ENCODE assay signal across 38 cellular contexts in the genomic region with DNA sequence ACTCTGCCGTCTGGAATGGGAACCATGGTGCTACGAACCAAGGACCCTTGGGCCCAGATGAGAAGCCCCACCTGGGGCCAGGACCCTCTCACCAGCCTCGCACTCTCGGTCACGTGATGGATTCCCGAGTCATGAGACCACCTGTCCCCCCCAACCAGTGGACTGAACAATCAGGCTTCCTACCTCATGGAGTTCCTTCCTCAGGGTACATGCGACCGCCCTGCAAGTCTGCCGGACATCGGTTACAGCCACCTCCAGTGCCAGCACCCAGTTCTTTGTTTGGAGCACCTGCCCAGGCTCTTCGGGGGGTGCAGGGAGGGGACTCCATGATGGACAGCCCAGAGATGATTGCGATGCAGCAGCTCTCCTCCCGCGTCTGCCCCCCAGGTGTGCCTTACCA. TPM values are rescaled to one million over a fixed set of nuclear protein-coding genes. Genes with fewer than 3 reads are reported as not detected.
"Had no signal": no experiment of that assay in that cellular context is flagged by ENCODE, and none has a peak within 500 bp of the region (broad histone marks: within the 10 kb centered on the region; RNA-seq: fewer than 3 reads in every experiment).

No MANE protein-coding gene starts in this region.

- H3K27ac ChIP-seq: adrenal gland, body of pancreas, epithelial cell of prostate, esophagus squamous epithelium, gastroesophageal sphincter had no signal

- FAIRE-seq: colon, endometrium, endothelial cell of umbilical vein had no signal

- H3K4me1 ChIP-seq: adrenal gland, body of pancreas, esophagus squamous epithelium, gastroesophageal sphincter had no signal

- H3K36me3 ChIP-seq: adrenal gland, esophagus squamous epithelium had no signal

- H3K9me3 ChIP-seq: adrenal gland, body of pancreas, esophagus squamous epithelium, gastroesophageal sphincter had no signal

- H3K27me3 ChIP-seq: adrenal gland, body of pancreas, esophagus squamous epithelium, gastroesophageal sphincter had no signal

- ATAC-seq: activated CD4-positive, alpha-beta T cell treated with anti-CD3 and anti-CD28 coated beads for 36 hours; activated CD8-positive, alpha-beta memory T cell treated with anti-CD3 and anti-CD28 coated beads, Interleukin-2, amount 10 ng/mL, durations not matched to agents 7 days and 5 days; activated CD8-positive, alpha-beta T cell treated with anti-CD3 and anti-CD28 coated beads, Interleukin-2, amount 10 ng/mL, durations not matched to agents 7 days and 5 days; activated naive CD8-positive, alpha-beta T cell treated with anti-CD3 and anti-CD28 coated beads, Interleukin-2, amount 50 U/mL, for 24 hours; body of pancreas; effector memory CD8-positive, alpha-beta T cell; gastroesophageal sphincter had no signal

- DNase-seq: activated CD4-positive, alpha-beta memory T cell treated with anti-CD3 and anti-CD28 coated beads for 36 hours; activated CD4-positive, alpha-beta T cell treated with anti-CD3 and anti-CD28 coated beads for 36 hours; activated CD4-positive, alpha-beta T cell treated with anti-CD3 and anti-CD28 coated beads, Interleukin-2, amount 10 ng/mL, durations not matched to agents 24 days and 14 days; activated CD4-positive, CD25-positive, alpha-beta regulatory T cell; activated CD4-positive, CD25-positive, alpha-beta regulatory T cell treated with anti-CD3 and anti-CD28 coated beads, Interleukin-2, amount 50 U/mL, for 72 hours; activated CD8-positive, alpha-beta memory T cell treated with anti-CD3 and anti-CD28 coated beads, Interleukin-2, amount 10 ng/mL, durations not matched to agents 7 days and 5 days; activated CD8-positive, alpha-beta memory T cell treated with anti-CD3 and anti-CD28 coated beads, Interleukin-2, amount 50 U/mL, for 4 hours; activated CD8-positive, alpha-beta T cell treated with anti-CD3 and anti-CD28 coated beads, Interleukin-2, amount 10 ng/mL, durations not matched to agents 7 days and 5 days; activated effector memory CD4-positive, alpha-beta T cell treated with anti-CD3 and anti-CD28 coated beads, Interleukin-2, amount 50 U/mL, for 16 hours; activated naive CD4-positive, alpha-beta T cell treated with anti-CD3 and anti-CD28 coated beads for 36 hours; activated naive CD8-positive, alpha-beta T cell treated with anti-CD3 and anti-CD28 coated beads for 36 hours; activated naive CD8-positive, alpha-beta T cell treated with anti-CD3 and anti-CD28 coated beads, Interleukin-2, amount 50 U/mL, for 24 hours; activated T-cell treated with anti-CD3 and anti-CD28 coated beads, Interleukin-2, amount 50 U/mL, for 1 hour; activated T-cell treated with anti-CD3 and anti-CD28 coated beads, Interleukin-2, amount 50 U/mL, for 48 hours; adrenal gland; amygdala; aorta; body of pancreas; caudate nucleus; cortex of kidney; dermis blood vessel endothelial cell; effector CD4-positive, alpha-beta T cell; effector memory CD8-positive, alpha-beta T cell; esophagus squamous epithelium; foreskin melanocyte; T-helper 2 cell had no signal

- H3K4me3 ChIP-seq: adrenal gland, body of pancreas, esophagus squamous epithelium, gastroesophageal sphincter had no signal

RNA-seq across cellular contexts. Expression of a gene that starts 20.8 kb away (rescaled TPM):
- total RNA-seq: activated CD4-positive, alpha-beta memory T cell treated with anti-CD3 and anti-CD28 coated beads for 36 hours; activated CD4-positive, alpha-beta T cell treated with anti-CD3 and anti-CD28 coated beads for 36 hours; activated CD4-positive, alpha-beta T cell treated with anti-CD3 and anti-CD28 coated beads, Interleukin-2, amount 10 ng/mL, durations not matched to agents 24 days and 14 days; activated CD8-positive, alpha-beta memory T cell treated with anti-CD3 and anti-CD28 coated beads for 36 hours; activated CD8-positive, alpha-beta memory T cell treated with anti-CD3 and anti-CD28 coated beads, Interleukin-2, amount 10 ng/mL, durations not matched to agents 7 days and 5 days; activated CD8-positive, alpha-beta T cell treated with anti-CD3 and anti-CD28 coated beads, Interleukin-2, amount 10 ng/mL, durations not matched to agents 7 days and 5 days; activated naive CD4-positive, alpha-beta T cell treated with anti-CD3 and anti-CD28 coated beads for 36 hours; activated naive CD8-positive, alpha-beta T cell treated with anti-CD3 and anti-CD28 coated beads for 36 hours; activated T-helper 1 cell treated with anti-CD3 and anti-CD28 coated beads, Interleukin-12 subunit alpha, Interleukin-12 subunit beta, Interleukin-2, Interleukin-4 antibody, amounts not matched to agents 30 ng/mL and 10 ng/mL and 1 ng/mL, durations not matched to agents 14 hours and 24 hours and 36 hours; activated T-helper 2 cell treated with anti-CD3 and anti-CD28 coated beads, Interferon-gamma antibody, Interleukin-2, Interleukin-4, amounts not matched to agents 10 μg/mL and 5 μg/mL and 100 μg/mL, durations not matched to agents 14 hours and 24 hours and 36 hours; chondrocyte; dermis blood vessel endothelial cell; endothelial cell of umbilical vein; fibroblast of lung; glomerular endothelial cell; T-helper 1 cell treated with Interleukin-12 subunit alpha and Interleukin-12 subunit beta and Interleukin-4 antibody, amounts not matched to agents 30 ng/mL and 1 ng/mL, for 36 hours had no signal
- polyA plus RNA-seq: endothelial cell of umbilical vein had no signal
